ENCODE assay signal across 8 cellular contexts in genomic region chr4:6658635-6659075, GRCh38. TPM values are rescaled to one million over a fixed set of nuclear protein-coding genes. Genes with fewer than 3 reads are reported as not detected.
A peak's percentile ranks its signal among the peaks of the same experiment; 100 is the strongest.
DNase-seq lines count a peak whose midpoint lies in the region; ATAC-seq and TF ChIP-seq lines count a peak whose summit lies in the region.

No MANE protein-coding gene starts in this region.

- H3K27ac Mint-ChIP-seq in activated naive CD8-positive, alpha-beta T cell treated with anti-CD3 and anti-CD28 coated beads, Interleukin-2, amount 50 U/mL, for 24 hours, result no peak overlapping the region

- no CpG with 5 or more reads among the region's 52 CpGs for WGBS in iPS DF 6.9 (ENCODE audit: insufficient coverage, insufficient read length)

- no peak for TF ChIP-seq CTCF in OCI-LY3 (IDR thresholded peaks at IDR 0.05; ENCODE audit: low read depth, low read length)

- no peaks in the 10 kb centered on the region for H3K79me2 ChIP-seq in OCI-LY3 (ENCODE audit: low read length)

- no peak overlapping the region for H2AFZ ChIP-seq in OCI-LY3 (ENCODE audit: low read depth, low read length)

- no peaks in the 10 kb centered on the region for H3K9me3 Mint-ChIP-seq in activated naive CD8-positive, alpha-beta T cell treated with anti-CD3 and anti-CD28 coated beads, Interleukin-2, amount 50 U/mL, for 24 hours

- H3K9me3 ChIP-seq in OCI-LY3 (ENCODE audit: insufficient read depth, low read length) (no peaks in the 10 kb centered on the region), iPS DF 6.9 (ENCODE audit: control insufficient read depth, insufficient read depth, low read length) (no peaks in the 10 kb centered on the region)

- H3K36me3 Mint-ChIP-seq in activated naive CD8-positive, alpha-beta T cell treated with anti-CD3 and anti-CD28 coated beads, Interleukin-2, amount 50 U/mL, for 24 hours (ENCODE audit: low read depth), result no peaks in the 10 kb centered on the region

- peak; percentile 57 for DNase-seq in activated naive CD8-positive, alpha-beta T cell treated with anti-CD3 and anti-CD28 coated beads, Interleukin-2, amount 50 U/mL, for 24 hours
- DNase-seq in iPS DF 6.9 (ENCODE audit: low read depth, low spot score) (no peak), D341Med (ENCODE audit: low spot score) (no peak), SK-N-DZ (ENCODE audit: low spot score) (no peak)
- DNase-seq in stimulated activated CD4-positive, alpha-beta T cell treated with anti-CD3 and anti-CD28 coated beads, Interleukin-12 subunit alpha, Interleukin-12 subunit beta, amount 100 ng/mL, for 4 hours, result peak; percentile 50

- H3K27me3 ChIP-seq in OCI-LY3 (ENCODE audit: low read depth, low read length), result peaks cover 4% of the 10 kb centered on the region; the same call in 1 of the 2 replicates
- peaks cover 24% of the 10 kb centered on the region; the same call in 1 of the 2 replicates for H3K27me3 ChIP-seq in iPS DF 6.9 (ENCODE audit: control insufficient read depth, insufficient read depth, low read length)

- peak overlapping the region; percentile 55 for H3K4me3 Mint-ChIP-seq in activated naive CD8-positive, alpha-beta T cell treated with anti-CD3 and anti-CD28 coated beads, Interleukin-2, amount 50 U/mL, for 24 hours

- peaks cover 18% of the 10 kb centered on the region for H3K4me1 Mint-ChIP-seq in activated naive CD8-positive, alpha-beta T cell treated with anti-CD3 and anti-CD28 coated beads, Interleukin-2, amount 50 U/mL, for 24 hours

- no peaks in the 10 kb centered on the region for H3K36me3 ChIP-seq in OCI-LY3 (replicated peaks; ENCODE audit: low read depth, low read length)
- H3K36me3 ChIP-seq in iPS DF 6.9 (ENCODE audit: control insufficient read depth, insufficient read depth, low read length), result no peaks in the 10 kb centered on the region; the same call in 1 of the 2 replicates

- H3K4me2 ChIP-seq in OCI-LY3 (ENCODE audit: low read length), result peak overlapping the region; percentile 12; the same call in 1 of the 2 replicates

- no peaks in the 10 kb centered on the region for H4K20me1 ChIP-seq in OCI-LY3 (ENCODE audit: insufficient read depth, low read length)

- H3K27me3 Mint-ChIP-seq in activated naive CD8-positive, alpha-beta T cell treated with anti-CD3 and anti-CD28 coated beads, Interleukin-2, amount 50 U/mL, for 24 hours, result peaks cover 27% of the 10 kb centered on the region

- no peaks in the 10 kb centered on the region for H3K4me1 ChIP-seq in OCI-LY3 (ENCODE audit: low read length)
- no peaks in the 10 kb centered on the region for H3K4me1 ChIP-seq in iPS DF 6.9 (ENCODE audit: control insufficient read depth, insufficient read depth, low read length)

- H3K4me3 ChIP-seq in OCI-LY3 (ENCODE audit: low read length) (no peak overlapping the region), iPS DF 6.9 (ENCODE audit: low read length) (peak overlapping the region; percentile 15; the same call in 1 of the 2 replicates)

- peak; percentile 66 for ATAC-seq in activated naive CD8-positive, alpha-beta T cell treated with anti-CD3 and anti-CD28 coated beads, Interleukin-2, amount 50 U/mL, for 24 hours
- ATAC-seq in HG02763 (IDR thresholded peaks at IDR 0.05; ENCODE audit: unreplicated experiment) (no peak), HG02840 (IDR thresholded peaks at IDR 0.05; ENCODE audit: low FRiP score, unreplicated experiment) (no peak)

- no peak overlapping the region for H3K9ac ChIP-seq in OCI-LY3 (ENCODE audit: low read length)

- H3K27ac ChIP-seq in OCI-LY3 (ENCODE audit: low read length) (no peak overlapping the region), iPS DF 6.9 (ENCODE audit: low read length) (no peak overlapping the region)

RNA-seq across cellular contexts. Expression of gene MRFAP1, which starts 18.2 kb away (rescaled TPM):
- polyA plus RNA-seq in SK-N-DZ (2014; cell fraction: cytosol; rRNA removed), result 96.6 and 102 TPM in 2 replicates
- 37.6 and 55.0 TPM in 2 replicates for polyA plus RNA-seq in SK-N-DZ (2014; cell fraction: nucleus; rRNA removed)

RNA-seq across cellular contexts. Expression of gene S100P, which starts 35.0 kb away (rescaled TPM):
- not detected in 2 replicates for polyA plus RNA-seq in SK-N-DZ (2014; cell fraction: cytosol; rRNA removed)
- not detected in 2 replicates for polyA plus RNA-seq in SK-N-DZ (2014; cell fraction: nucleus; rRNA removed)

RNA-seq across cellular contexts. Expression of gene MRFAP1L1, which starts 51.0 kb away (rescaled TPM):
- 95.9 and 120 TPM in 2 replicates for polyA plus RNA-seq in SK-N-DZ (2014; cell fraction: cytosol; rRNA removed)
- polyA plus RNA-seq in SK-N-DZ (2014; cell fraction: nucleus; rRNA removed), result 59.3 and 63.9 TPM in 2 replicates

RNA-seq across cellular contexts. Expression of gene BLOC1S4, which starts 57.3 kb away (rescaled TPM):
- 24.4 and 31.8 TPM in 2 replicates for polyA plus RNA-seq in SK-N-DZ (2014; cell fraction: cytosol; rRNA removed)
- 17.5 and 21.1 TPM in 2 replicates for polyA plus RNA-seq in SK-N-DZ (2014; cell fraction: nucleus; rRNA removed)

Comparison
In these comparisons a context has a peak if more than half of its experiments do, and no peak if none do; other contexts are left out.
1. DNase-seq: peak in activated naive CD8-positive, alpha-beta T cell treated with anti-CD3 and anti-CD28 coated beads, Interleukin-2, amount 50 U/mL, for 24 hours (single experiment) and stimulated activated CD4-positive, alpha-beta T cell treated with anti-CD3 and anti-CD28 coated beads, Interleukin-12 subunit alpha, Interleukin-12 subunit beta, amount 100 ng/mL, for 4 hours (single experiment); none in iPS DF 6.9 (single experiment), D341Med (single experiment) and SK-N-DZ (single experiment).